In the genomic region with DNA sequence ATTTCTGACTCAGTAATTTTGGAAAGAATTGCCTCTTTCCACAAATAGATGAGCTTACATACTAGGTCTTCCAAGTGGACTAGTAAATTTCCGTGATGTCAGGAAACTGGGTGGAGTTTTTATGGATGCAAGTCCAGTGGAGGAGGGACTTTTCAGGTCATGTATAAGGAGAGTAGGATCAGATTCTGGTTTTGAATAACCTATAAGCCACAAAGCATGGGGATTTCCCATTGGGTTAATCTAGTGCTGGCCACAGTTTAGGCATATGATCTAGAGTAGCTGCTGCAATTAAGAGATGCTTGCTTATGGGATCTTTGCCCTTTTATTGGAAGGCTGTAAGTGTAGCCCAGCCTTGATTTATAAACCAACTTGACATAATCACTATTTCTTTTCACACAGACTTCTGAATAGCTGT, we compare ENCODE assay signal across 1 cellular context.
TF ChIP-seq lines count a peak whose summit lies in the region.

No MANE protein-coding gene starts in this region.

TF ChIP-seq in HepG2, 621 proteins besides CTCF, POLR2A, EP300 and RAD21:
- TF ChIP-seq ATF1 (CRISPR knock-in tag; IDR thresholded peaks at IDR 0.05), result peak; percentile 32; the same call in 1 of the 2 replicates
- no peak for TF ChIP-seq CREB1 (IDR thresholded peaks at IDR 0.05)
- 0 out of 2 replicates have a peak, but pooled peaks have one; percentile 31 for TF ChIP-seq CREB1 (CRISPR knock-in tag; IDR thresholded peaks at IDR 0.05)
- TF ChIP-seq ZNF550 (CRISPR knock-in tag; IDR thresholded peaks at IDR 0.05; ENCODE audit: borderline replicate concordance), result no peak
